ENCODE assay signal across 11 cellular contexts in genomic region chr6:105326216-105326615, GRCh38.
DNase-seq lines count a peak whose midpoint lies in the region; ATAC-seq and TF ChIP-seq lines count a peak whose summit lies in the region.
"Had no signal": no experiment of that assay in that cellular context is flagged by ENCODE, and none has a peak within 500 bp of the region (broad histone marks: within the 10 kb centered on the region; RNA-seq: fewer than 3 reads in every experiment).

No MANE protein-coding gene starts in this region.

- no peak overlapping the region for H3K4me3 Mint-ChIP-seq in stimulated activated naive CD8-positive, alpha-beta T cell treated with anti-CD3 and anti-CD28 coated beads, Interleukin-15, amount 100 ng/mL, for 72 hours
- no peak overlapping the region for H3K4me3 Mint-ChIP-seq in natural killer cell
- H3K4me3 Mint-ChIP-seq: B cell; naive B cell; T-helper 1 cell treated with Interleukin-12 subunit alpha and Interleukin-12 subunit beta and Interleukin-4 antibody, amounts not matched to agents 30 μg/mL and 1 μg/mL, for 36 hours had no signal

- intact Hi-C loops in heart right ventricle (cut with DNase I) (no loop called here), natural killer cell (cut with micrococcal nuclease) (no loop called here)

- H3K9me3 Mint-ChIP-seq in stimulated activated naive CD8-positive, alpha-beta T cell treated with anti-CD3 and anti-CD28 coated beads, Interleukin-15, amount 100 ng/mL, for 72 hours = no peaks in the 10 kb centered on the region
- no peaks in the 10 kb centered on the region for H3K9me3 Mint-ChIP-seq in natural killer cell
- H3K9me3 Mint-ChIP-seq: naive B cell; T-helper 1 cell treated with Interleukin-12 subunit alpha and Interleukin-12 subunit beta and Interleukin-4 antibody, amounts not matched to agents 30 μg/mL and 1 μg/mL, for 36 hours had no signal

- H3K4me1 ChIP-seq in RWPE2 (ENCODE audit: insufficient read depth, poor library complexity, severe bottlenecking) (peaks cover 17% of the 10 kb centered on the region), heart right ventricle (peaks cover 0 to 25% (median 18%) of the 10 kb centered on the region in 9 donors)

- in situ Hi-C loops in KBM-7 (cut with MboI; ENCODE audit: low pct_unique_long_range_greater_than_20kb, low sequenced_read_pairs) = no loop called here

- 29 to 52% methylated on average over 2 of the region's 2 CpGs for WGBS in heart right ventricle, 2 donors

- no peak overlapping the region for H3K27ac Mint-ChIP-seq in stimulated activated naive CD8-positive, alpha-beta T cell treated with anti-CD3 and anti-CD28 coated beads, Interleukin-15, amount 100 ng/mL, for 72 hours
- peak overlapping the region in 1 of 2 donors; percentile 68 for H3K27ac Mint-ChIP-seq in natural killer cell
- H3K27ac Mint-ChIP-seq: B cell; T-helper 1 cell treated with Interleukin-12 subunit alpha and Interleukin-12 subunit beta and Interleukin-4 antibody, amounts not matched to agents 30 μg/mL and 1 μg/mL, for 36 hours had no signal

- no peaks in the 10 kb centered on the region for H3K9me3 ChIP-seq in RWPE2 (ENCODE audit: severe bottlenecking)
- H3K9me3 ChIP-seq in heart right ventricle = no peaks in the 10 kb centered on the region

- H3K36me3 ChIP-seq in RWPE2 (ENCODE audit: low read depth) = peaks cover 85% of the 10 kb centered on the region
- peaks cover 0 to 89% (median 3%) of the 10 kb centered on the region in 9 donors for H3K36me3 ChIP-seq in heart right ventricle

- TF ChIP-seq CTCF in RWPE2 (IDR thresholded peaks at IDR 0.05; ENCODE audit: poor library complexity, severe bottlenecking) (no peak), heart right ventricle (IDR thresholded peaks at IDR 0.05) (no peak), natural killer cell (IDR thresholded peaks at IDR 0.05) (no peak)

- H3K27ac ChIP-seq in RWPE2 (ENCODE audit: poor library complexity, severe bottlenecking) = peak overlapping the region; percentile 57
- H3K27ac ChIP-seq in heart right ventricle = peak overlapping the region in 1 of 10 donors; percentile 36
- H3K27ac ChIP-seq in substantia nigra (ENCODE audit: low read depth, low read length, poor library complexity, severe bottlenecking) = no peak overlapping the region

- H3K27me3 Mint-ChIP-seq in stimulated activated naive CD8-positive, alpha-beta T cell treated with anti-CD3 and anti-CD28 coated beads, Interleukin-15, amount 100 ng/mL, for 72 hours = no peaks in the 10 kb centered on the region
- H3K27me3 Mint-ChIP-seq in natural killer cell (ENCODE audit: low read depth in 2 of 2) = no peaks in the 10 kb centered on the region
- H3K27me3 Mint-ChIP-seq: B cell, naive B cell had no signal

- no peak overlapping the region for H3K4me3 ChIP-seq in RWPE2 (ENCODE audit: severe bottlenecking)
- no peak overlapping the region for H3K4me3 ChIP-seq in heart right ventricle

- H3K4me1 Mint-ChIP-seq in stimulated activated naive CD8-positive, alpha-beta T cell treated with anti-CD3 and anti-CD28 coated beads, Interleukin-15, amount 100 ng/mL, for 72 hours = no peaks in the 10 kb centered on the region
- peaks cover 16 to 18% of the 10 kb centered on the region in 2 donors for H3K4me1 Mint-ChIP-seq in natural killer cell
- H3K4me1 Mint-ChIP-seq: B cell, naive B cell had no signal

- no peaks in the 10 kb centered on the region for H3K27me3 ChIP-seq in RWPE2 (ENCODE audit: insufficient read depth, poor library complexity, severe bottlenecking)
- no peaks in the 10 kb centered on the region for H3K27me3 ChIP-seq in heart right ventricle

- DNase-seq in stimulated activated naive CD8-positive, alpha-beta T cell treated with anti-CD3 and anti-CD28 coated beads, Interleukin-15, amount 100 ng/mL, for 72 hours = no peak
- no peak for DNase-seq in stimulated activated naive CD8-positive, alpha-beta T cell treated with anti-CD3 and anti-CD28 coated beads, Interleukin-15, Interleukin-2, amounts not matched to agents 100 U/mL and 50 U/mL, for 24 hours
- no peak for DNase-seq in RWPE2 (ENCODE audit: low spot score)
- no peak for DNase-seq in heart right ventricle
- no peak for DNase-seq in substantia nigra (lab: John Stamatoyannopoulos, UW)
- DNase-seq in KBM-7 = no peak
- DNase-seq in natural killer cell = no peak
- DNase-seq in activated effector memory CD4-positive, alpha-beta T cell treated with anti-CD3 and anti-CD28 coated beads, Interleukin-2, amount 50 U/mL, for 16 hours = no peak
- DNase-seq: naive B cell had no signal

- peak; percentile 53 for ATAC-seq in stimulated activated naive CD8-positive, alpha-beta T cell treated with anti-CD3 and anti-CD28 coated beads, Interleukin-15, amount 100 ng/mL, for 72 hours
- ATAC-seq in stimulated activated naive CD8-positive, alpha-beta T cell treated with anti-CD3 and anti-CD28 coated beads, Interleukin-15, Interleukin-2, amounts not matched to agents 100 U/mL and 50 U/mL, for 24 hours = no peak
- ATAC-seq in RWPE2 (ENCODE audit: low read depth) (no peak), heart right ventricle (peak in 7 of 8 donors; percentile 19 to 62 (median 49)), natural killer cell (no peak)

- peaks cover 7% of the 10 kb centered on the region for H3K36me3 Mint-ChIP-seq in natural killer cell

Comparison
In these comparisons a context has a peak if more than half of its experiments do, and no peak if none do; other contexts are left out.
1. ATAC-seq: peak in stimulated activated naive CD8-positive, alpha-beta T cell treated with anti-CD3 and anti-CD28 coated beads, Interleukin-15, amount 100 ng/mL, for 72 hours (single experiment) and heart right ventricle (7 of 8); none in stimulated activated naive CD8-positive, alpha-beta T cell treated with anti-CD3 and anti-CD28 coated beads, Interleukin-15, Interleukin-2, amounts not matched to agents 100 U/mL and 50 U/mL, for 24 hours (single experiment), RWPE2 (single experiment) and natural killer cell (0 of 3).